1 cellular context compared by ENCODE assay signal in the genomic region with DNA sequence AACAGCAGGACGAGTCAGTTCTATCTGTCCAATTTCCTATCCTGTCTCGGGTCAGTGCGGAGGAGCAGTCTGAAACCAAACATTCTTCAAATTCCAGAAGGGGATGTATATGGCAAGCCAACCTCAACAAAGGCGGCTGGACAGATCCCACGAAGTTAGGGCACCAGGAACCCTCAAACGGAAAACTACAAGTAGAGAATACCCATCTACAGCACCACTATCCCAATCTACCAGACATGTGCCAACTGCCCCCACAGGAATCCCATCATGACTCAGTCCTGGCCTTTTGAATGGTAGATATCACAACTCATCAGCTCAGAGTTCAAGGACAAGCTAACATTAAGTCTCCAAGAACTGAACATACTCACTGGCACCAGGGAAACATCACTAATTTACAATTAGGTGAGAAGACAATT.
TF ChIP-seq lines count a peak whose summit lies in the region.

No MANE protein-coding gene starts in this region.

TF ChIP-seq in HepG2, 621 proteins besides CTCF, POLR2A, EP300 and RAD21 (continued from another document and continues in another):
- TF ChIP-seq, protein P1, sequence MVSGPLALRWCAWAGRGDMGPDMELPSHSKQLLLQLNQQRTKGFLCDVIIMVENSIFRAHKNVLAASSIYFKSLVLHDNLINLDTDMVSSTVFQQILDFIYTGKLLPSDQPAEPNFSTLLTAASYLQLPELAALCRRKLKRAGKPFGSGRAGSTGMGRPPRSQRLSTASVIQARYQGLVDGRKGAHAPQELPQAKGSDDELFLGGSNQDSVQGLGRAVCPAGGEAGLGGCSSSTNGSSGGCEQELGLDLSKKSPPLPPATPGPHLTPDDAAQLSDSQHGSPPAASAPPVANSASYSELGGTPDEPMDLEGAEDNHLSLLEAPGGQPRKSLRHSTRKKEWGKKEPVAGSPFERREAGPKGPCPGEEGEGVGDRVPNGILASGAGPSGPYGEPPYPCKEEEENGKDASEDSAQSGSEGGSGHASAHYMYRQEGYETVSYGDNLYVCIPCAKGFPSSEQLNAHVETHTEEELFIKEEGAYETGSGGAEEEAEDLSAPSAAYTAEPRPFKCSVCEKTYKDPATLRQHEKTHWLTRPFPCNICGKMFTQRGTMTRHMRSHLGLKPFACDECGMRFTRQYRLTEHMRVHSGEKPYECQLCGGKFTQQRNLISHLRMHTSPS (CRISPR knock-in tag; IDR thresholded peaks at IDR 0.05; ENCODE audit: low read depth): peak; percentile 59; the same call in 1 of the 2 replicates
- TF ChIP-seq ZNF816 (CRISPR knock-in tag; IDR thresholded peaks at IDR 0.05; ENCODE audit: borderline replicate concordance) (no peak), POLR2AphosphoS2 (IDR thresholded peaks at IDR 0.05; ENCODE audit: low read depth, low read length) (peak; percentile 86; the same call in 1 of the 2 replicates), HHEX (CRISPR knock-in tag; IDR thresholded peaks at IDR 0.05) (no peak), PRPF4 (IDR thresholded peaks at IDR 0.05; ENCODE audit: low read depth, low read length, poor library complexity, severe bottlenecking) (no peak), NFE2L2 (IDR thresholded peaks at IDR 0.05; ENCODE audit: low read length) (0 out of 2 replicates have a peak, but pooled peaks have one; percentile 1), PLRG1 (conservative IDR thresholded peaks at IDR 0.05) (no peak), ARNT (IDR thresholded peaks at IDR 0.05) (no peak), MAFF (IDR thresholded peaks at IDR 0.05; ENCODE audit: low read depth, low read length) (no peak), PRDM15 (CRISPR knock-in tag; IDR thresholded peaks at IDR 0.05) (no peak), SRF (IDR thresholded peaks at IDR 0.05; ENCODE audit: low read depth, low read length) (no peak), NFYC (CRISPR knock-in tag; IDR thresholded peaks at IDR 0.05) (no peak), TIGD3 (CRISPR knock-in tag; IDR thresholded peaks at IDR 0.05; ENCODE audit: borderline replicate concordance) (no peak), NKX3-1 (CRISPR knock-in tag; IDR thresholded peaks at IDR 0.05) (no peak), SOX13 (IDR thresholded peaks at IDR 0.05) (no peak), SOX13 (CRISPR knock-in tag; conservative IDR thresholded peaks at IDR 0.05 in 1 of 2, IDR thresholded peaks at IDR 0.05 in 1 of 2) (peak in 1 of 2 experiments; percentile 24; a peak in 1 of 4 replicates), ZNF83 (CRISPR knock-in tag; IDR thresholded peaks at IDR 0.05; ENCODE audit: borderline replicate concordance) (no peak), GATA4 (IDR thresholded peaks at IDR 0.05; ENCODE audit: borderline replicate concordance, low read depth) (no peak), SAP130 (CRISPR knock-in tag; IDR thresholded peaks at IDR 0.05; ENCODE audit: low read depth) (peak; percentile 46), ZNF44 (CRISPR knock-in tag; IDR thresholded peaks at IDR 0.05) (no peak), MBNL3 (CRISPR knock-in tag; conservative IDR thresholded peaks at IDR 0.05) (no peak), ZIK1 (CRISPR knock-in tag; IDR thresholded peaks at IDR 0.05; ENCODE audit: borderline replicate concordance, low read depth) (no peak), MAFG (CRISPR knock-in tag; IDR thresholded peaks at IDR 0.05) (no peak), ZNF567 (CRISPR knock-in tag; IDR thresholded peaks at IDR 0.05; ENCODE audit: borderline replicate concordance) (no peak), CREM (IDR thresholded peaks at IDR 0.05) (peak; percentile 23; the same call in 1 of the 2 replicates), CREM (CRISPR knock-in tag; IDR thresholded peaks at IDR 0.05) (no peak), NCOA2 (CRISPR knock-in tag; IDR thresholded peaks at IDR 0.05) (peak; percentile 32; the same call in 1 of the 2 replicates), FOSL1 (CRISPR knock-in tag; IDR thresholded peaks at IDR 0.05; ENCODE audit: borderline replicate concordance) (no peak), XBP1 (CRISPR knock-in tag; IDR thresholded peaks at IDR 0.05) (no peak), HMG20A (CRISPR knock-in tag; IDR thresholded peaks at IDR 0.05; ENCODE audit: borderline replicate concordance) (peak; percentile 54; the same call in 1 of the 2 replicates), ZNF329 (CRISPR knock-in tag; IDR thresholded peaks at IDR 0.05; ENCODE audit: low read depth) (no peak), FOSL2 (CRISPR knock-in tag; IDR thresholded peaks at IDR 0.05) (peak; percentile 91), DNMT3B (CRISPR knock-in tag; conservative IDR thresholded peaks at IDR 0.05) (no peak), NR2F6 (IDR thresholded peaks at IDR 0.05) (no peak), NR2F6 (CRISPR knock-in tag; IDR thresholded peaks at IDR 0.05) (0 out of 2 replicates have a peak, but pooled peaks have one; percentile 21), HDAC2 (CRISPR knock-in tag; IDR thresholded peaks at IDR 0.05) (0 out of 2 replicates have a peak, but pooled peaks have one; percentile 12), KLF13 (CRISPR knock-in tag; IDR thresholded peaks at IDR 0.05) (no peak), ARNTL (CRISPR knock-in tag; IDR thresholded peaks at IDR 0.05) (no peak), ZNF543 (CRISPR knock-in tag; IDR thresholded peaks at IDR 0.05) (no peak), KDM4B (CRISPR knock-in tag; IDR thresholded peaks at IDR 0.05) (no peak), AKAP8 (CRISPR knock-in tag; IDR thresholded peaks at IDR 0.05) (0 out of 2 replicates have a peak, but pooled peaks have one; percentile 24), ZNF747 (CRISPR knock-in tag; IDR thresholded peaks at IDR 0.05; ENCODE audit: borderline replicate concordance) (no peak; the same call in 1 of the 2 replicates), HOXD1 (CRISPR knock-in tag; IDR thresholded peaks at IDR 0.05) (no peak), CHCHD3 (CRISPR knock-in tag; IDR thresholded peaks at IDR 0.05) (no peak), MED8 (CRISPR knock-in tag; IDR thresholded peaks at IDR 0.05; ENCODE audit: insufficient replicate concordance) (no peak), ZNF207 (IDR thresholded peaks at IDR 0.05; ENCODE audit: borderline replicate concordance) (no peak), JUNB (CRISPR knock-in tag; IDR thresholded peaks at IDR 0.05; ENCODE audit: borderline replicate concordance) (0 out of 2 replicates have a peak, but pooled peaks have one; percentile 42), MXI1 (IDR thresholded peaks at IDR 0.05; ENCODE audit: borderline replicate concordance, low read depth, low read length) (peak; percentile 68; the same call in 1 of the 3 replicates), ZNF296 (CRISPR knock-in tag; conservative IDR thresholded peaks at IDR 0.05) (no peak), PRMT3 (CRISPR knock-in tag; IDR thresholded peaks at IDR 0.05; ENCODE audit: borderline replicate concordance, low read depth) (no peak), ZNF614 (CRISPR knock-in tag; IDR thresholded peaks at IDR 0.05; ENCODE audit: borderline replicate concordance) (no peak), ZSCAN21 (CRISPR knock-in tag; IDR thresholded peaks at IDR 0.05; ENCODE audit: borderline replicate concordance) (no peak), BHLHE40 (IDR thresholded peaks at IDR 0.05; ENCODE audit: low read length) (peak; percentile 58; the same call in 1 of the 2 replicates), GPN1 (CRISPR knock-in tag; IDR thresholded peaks at IDR 0.05; ENCODE audit: borderline replicate concordance) (no peak), ATRX (CRISPR knock-in tag; IDR thresholded peaks at IDR 0.05; ENCODE audit: borderline replicate concordance) (no peak), FOXO1 (CRISPR knock-in tag; IDR thresholded peaks at IDR 0.05) (0 out of 2 replicates have a peak, but pooled peaks have one; percentile 13), ZFP62 (CRISPR knock-in tag; IDR thresholded peaks at IDR 0.05) (no peak)
- TF ChIP-seq, protein P2, sequence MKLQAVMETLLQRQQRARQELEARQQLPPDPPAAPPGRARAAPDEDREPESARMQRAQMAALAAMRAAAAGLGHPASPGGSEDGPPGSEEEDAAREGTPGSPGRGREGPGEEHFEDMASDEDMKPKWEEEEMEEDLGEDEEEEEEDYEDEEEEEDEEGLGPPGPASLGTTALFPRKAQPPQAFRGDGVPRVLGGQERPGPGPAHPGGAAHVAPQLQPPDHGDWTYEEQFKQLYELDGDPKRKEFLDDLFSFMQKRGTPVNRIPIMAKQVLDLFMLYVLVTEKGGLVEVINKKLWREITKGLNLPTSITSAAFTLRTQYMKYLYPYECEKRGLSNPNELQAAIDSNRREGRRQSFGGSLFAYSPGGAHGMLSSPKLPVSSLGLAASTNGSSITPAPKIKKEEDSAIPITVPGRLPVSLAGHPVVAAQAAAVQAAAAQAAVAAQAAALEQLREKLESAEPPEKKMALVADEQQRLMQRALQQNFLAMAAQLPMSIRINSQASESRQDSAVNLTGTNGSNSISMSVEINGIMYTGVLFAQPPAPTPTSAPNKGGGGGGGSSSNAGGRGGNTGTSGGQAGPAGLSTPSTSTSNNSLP (IDR thresholded peaks at IDR 0.05; ENCODE audit: low read depth, low read length): peak; percentile 88
- TF ChIP-seq, protein P3, sequence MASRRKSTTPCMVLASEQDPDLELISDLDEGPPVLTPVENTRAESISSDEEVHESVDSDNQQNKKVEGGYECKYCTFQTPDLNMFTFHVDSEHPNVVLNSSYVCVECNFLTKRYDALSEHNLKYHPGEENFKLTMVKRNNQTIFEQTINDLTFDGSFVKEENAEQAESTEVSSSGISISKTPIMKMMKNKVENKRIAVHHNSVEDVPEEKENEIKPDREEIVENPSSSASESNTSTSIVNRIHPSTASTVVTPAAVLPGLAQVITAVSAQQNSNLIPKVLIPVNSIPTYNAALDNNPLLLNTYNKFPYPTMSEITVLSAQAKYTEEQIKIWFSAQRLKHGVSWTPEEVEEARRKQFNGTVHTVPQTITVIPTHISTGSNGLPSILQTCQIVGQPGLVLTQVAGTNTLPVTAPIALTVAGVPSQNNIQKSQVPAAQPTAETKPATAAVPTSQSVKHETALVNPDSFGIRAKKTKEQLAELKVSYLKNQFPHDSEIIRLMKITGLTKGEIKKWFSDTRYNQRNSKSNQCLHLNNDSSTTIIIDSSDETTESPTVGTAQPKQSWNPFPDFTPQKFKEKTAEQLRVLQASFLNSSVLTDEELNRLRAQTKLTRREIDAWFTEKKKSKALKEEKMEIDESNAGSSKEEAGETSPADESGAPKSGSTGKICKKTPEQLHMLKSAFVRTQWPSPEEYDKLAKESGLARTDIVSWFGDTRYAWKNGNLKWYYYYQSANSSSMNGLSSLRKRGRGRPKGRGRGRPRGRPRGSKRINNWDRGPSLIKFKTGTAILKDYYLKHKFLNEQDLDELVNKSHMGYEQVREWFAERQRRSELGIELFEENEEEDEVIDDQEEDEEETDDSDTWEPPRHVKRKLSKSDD (CRISPR knock-in tag; IDR thresholded peaks at IDR 0.05; ENCODE audit: low read depth): no peak
- TF ChIP-seq, protein P4, sequence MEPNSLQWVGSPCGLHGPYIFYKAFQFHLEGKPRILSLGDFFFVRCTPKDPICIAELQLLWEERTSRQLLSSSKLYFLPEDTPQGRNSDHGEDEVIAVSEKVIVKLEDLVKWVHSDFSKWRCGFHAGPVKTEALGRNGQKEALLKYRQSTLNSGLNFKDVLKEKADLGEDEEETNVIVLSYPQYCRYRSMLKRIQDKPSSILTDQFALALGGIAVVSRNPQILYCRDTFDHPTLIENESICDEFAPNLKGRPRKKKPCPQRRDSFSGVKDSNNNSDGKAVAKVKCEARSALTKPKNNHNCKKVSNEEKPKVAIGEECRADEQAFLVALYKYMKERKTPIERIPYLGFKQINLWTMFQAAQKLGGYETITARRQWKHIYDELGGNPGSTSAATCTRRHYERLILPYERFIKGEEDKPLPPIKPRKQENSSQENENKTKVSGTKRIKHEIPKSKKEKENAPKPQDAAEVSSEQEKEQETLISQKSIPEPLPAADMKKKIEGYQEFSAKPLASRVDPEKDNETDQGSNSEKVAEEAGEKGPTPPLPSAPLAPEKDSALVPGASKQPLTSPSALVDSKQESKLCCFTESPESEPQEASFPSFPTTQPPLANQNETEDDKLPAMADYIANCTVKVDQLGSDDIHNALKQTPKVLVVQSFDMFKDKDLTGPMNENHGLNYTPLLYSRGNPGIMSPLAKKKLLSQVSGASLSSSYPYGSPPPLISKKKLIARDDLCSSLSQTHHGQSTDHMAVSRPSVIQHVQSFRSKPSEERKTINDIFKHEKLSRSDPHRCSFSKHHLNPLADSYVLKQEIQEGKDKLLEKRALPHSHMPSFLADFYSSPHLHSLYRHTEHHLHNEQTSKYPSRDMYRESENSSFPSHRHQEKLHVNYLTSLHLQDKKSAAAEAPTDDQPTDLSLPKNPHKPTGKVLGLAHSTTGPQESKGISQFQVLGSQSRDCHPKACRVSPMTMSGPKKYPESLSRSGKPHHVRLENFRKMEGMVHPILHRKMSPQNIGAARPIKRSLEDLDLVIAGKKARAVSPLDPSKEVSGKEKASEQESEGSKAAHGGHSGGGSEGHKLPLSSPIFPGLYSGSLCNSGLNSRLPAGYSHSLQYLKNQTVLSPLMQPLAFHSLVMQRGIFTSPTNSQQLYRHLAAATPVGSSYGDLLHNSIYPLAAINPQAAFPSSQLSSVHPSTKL (CRISPR knock-in tag; IDR thresholded peaks at IDR 0.05): peak; percentile 56
